1 cellular context compared by ENCODE assay signal in genomic region chr19:33197591-33198000, GRCh38.
TF ChIP-seq lines count a peak whose summit lies in the region.

No MANE protein-coding gene starts in this region.

TF ChIP-seq in GM12878, 131 proteins besides CTCF, POLR2A, EP300 and RAD21 (continued from another document):
- no peak for TF ChIP-seq RELB (IDR thresholded peaks at IDR 0.05; ENCODE audit: low read depth)
- TF ChIP-seq RUNX3 (IDR thresholded peaks at IDR 0.05; ENCODE audit: low read length) = peak; percentile 36
- TF ChIP-seq NR2F1 (conservative IDR thresholded peaks at IDR 0.05) = peak; percentile 73
- TF ChIP-seq YY1 (IDR thresholded peaks at IDR 0.05; ENCODE audit: low read depth, low read length) = 0 out of 2 replicates have a peak, but pooled peaks have one; percentile 34
- TF ChIP-seq SIN3A (IDR thresholded peaks at IDR 0.05; ENCODE audit: low read depth, low read length) = no peak
